15 cellular contexts compared by ENCODE assay signal in genomic region chr2:120683701-120684100, GRCh38. TPM values are rescaled to one million over a fixed set of nuclear protein-coding genes. Genes with fewer than 3 reads are reported as not detected.
"Had no signal": no experiment of that assay in that cellular context is flagged by ENCODE, and none has a peak within 500 bp of the region (broad histone marks: within the 10 kb centered on the region; RNA-seq: fewer than 3 reads in every experiment).

No MANE protein-coding gene starts in this region.

- ATAC-seq: activated CD8-positive, alpha-beta T cell treated with anti-CD3 and anti-CD28 coated beads, Interleukin-2, amount 10 ng/mL, durations not matched to agents 7 days and 5 days; pancreas; stimulated activated naive CD8-positive, alpha-beta T cell treated with anti-CD3 and anti-CD28 coated beads, Interleukin-15, amount 100 ng/mL, for 72 hours had no signal

- H3K9ac ChIP-seq: neural progenitor cell had no signal

- H3K27me3 ChIP-seq: pancreas, testis had no signal

- H3K4me1 ChIP-seq: neural progenitor cell, pancreas had no signal

- H3K9me3 ChIP-seq: pancreas, testis had no signal

- H2AFZ ChIP-seq: neural progenitor cell had no signal

- H3K4me3 ChIP-seq: neural progenitor cell, pancreas, testis had no signal

- H3K4me2 ChIP-seq: neural progenitor cell had no signal

- H3K27ac Mint-ChIP-seq: activated CD4-positive, alpha-beta T cell treated with anti-CD3 and anti-CD28 coated beads, Interleukin-2, amount 10 ng/mL, durations not matched to agents 24 days and 14 days; activated CD8-positive, alpha-beta T cell treated with anti-CD3 and anti-CD28 coated beads, Interleukin-2, amount 10 ng/mL, durations not matched to agents 7 days and 5 days; activated naive CD8-positive, alpha-beta T cell treated with anti-CD3 and anti-CD28 coated beads for 36 hours; immature natural killer cell; neural progenitor cell; stimulated activated naive CD8-positive, alpha-beta T cell treated with anti-CD3 and anti-CD28 coated beads, Interleukin-15, amount 100 ng/mL, for 72 hours had no signal

- H3K36me3 ChIP-seq: neural progenitor cell, pancreas had no signal

- H3K4me3 Mint-ChIP-seq: activated CD4-positive, alpha-beta T cell treated with anti-CD3 and anti-CD28 coated beads, Interleukin-2, amount 10 ng/mL, durations not matched to agents 24 days and 14 days; activated CD8-positive, alpha-beta T cell treated with anti-CD3 and anti-CD28 coated beads, Interleukin-2, amount 10 ng/mL, durations not matched to agents 7 days and 5 days; activated naive CD8-positive, alpha-beta T cell treated with anti-CD3 and anti-CD28 coated beads for 36 hours; brain; immature natural killer cell; neural progenitor cell; stimulated activated naive CD8-positive, alpha-beta T cell treated with anti-CD3 and anti-CD28 coated beads, Interleukin-15, amount 100 ng/mL, for 72 hours had no signal

- H3K36me3 Mint-ChIP-seq: activated naive CD8-positive, alpha-beta T cell treated with anti-CD3 and anti-CD28 coated beads for 36 hours; brain; immature natural killer cell; neural progenitor cell had no signal

- DNase-seq: activated CD4-positive, alpha-beta T cell treated with anti-CD3 and anti-CD28 coated beads, Interleukin-2, amount 10 ng/mL, durations not matched to agents 24 days and 14 days; activated CD4-positive, CD25-positive, alpha-beta regulatory T cell; activated CD8-positive, alpha-beta memory T cell treated with anti-CD3 and anti-CD28 coated beads, Interleukin-2, amount 50 U/mL, for 4 hours; activated CD8-positive, alpha-beta T cell treated with anti-CD3 and anti-CD28 coated beads, Interleukin-2, amount 10 ng/mL, durations not matched to agents 7 days and 5 days; activated naive CD8-positive, alpha-beta T cell treated with anti-CD3 and anti-CD28 coated beads for 36 hours; cerebellar nuclear complex; effector memory CD4-positive, alpha-beta T cell; immature natural killer cell; pancreas; retina; stimulated activated naive CD8-positive, alpha-beta T cell treated with anti-CD3 and anti-CD28 coated beads, Interleukin-15, amount 100 ng/mL, for 72 hours; T-helper 2 cell; testis had no signal

- H3K9me3 Mint-ChIP-seq: activated CD4-positive, alpha-beta T cell treated with anti-CD3 and anti-CD28 coated beads, Interleukin-2, amount 10 ng/mL, durations not matched to agents 24 days and 14 days; activated naive CD8-positive, alpha-beta T cell treated with anti-CD3 and anti-CD28 coated beads for 36 hours; immature natural killer cell; neural progenitor cell; stimulated activated naive CD8-positive, alpha-beta T cell treated with anti-CD3 and anti-CD28 coated beads, Interleukin-15, amount 100 ng/mL, for 72 hours had no signal

- H3K27ac ChIP-seq: neural progenitor cell, pancreas, testis had no signal

- H3K4me1 Mint-ChIP-seq: immature natural killer cell; neural progenitor cell; stimulated activated naive CD8-positive, alpha-beta T cell treated with anti-CD3 and anti-CD28 coated beads, Interleukin-15, amount 100 ng/mL, for 72 hours had no signal

RNA-seq across cellular contexts. Expression of gene GLI2, which starts 52.0 kb away (rescaled TPM):
- total RNA-seq: activated naive CD8-positive, alpha-beta T cell treated with anti-CD3 and anti-CD28 coated beads for 36 hours had no signal
- polyA plus RNA-seq: immature natural killer cell had no signal
